In genomic region chr3:13107661-13108060, GRCh38 we compare ENCODE assay signal across 19 cellular contexts. TPM values are rescaled to one million over a fixed set of nuclear protein-coding genes. Genes with fewer than 3 reads are reported as not detected.
DNase-seq lines count a peak whose midpoint lies in the region; ATAC-seq and TF ChIP-seq lines count a peak whose summit lies in the region.
"Had no signal": no experiment of that assay in that cellular context is flagged by ENCODE, and none has a peak within 500 bp of the region (broad histone marks: within the 10 kb centered on the region; RNA-seq: fewer than 3 reads in every experiment).

No MANE protein-coding gene starts in this region.

- H3K4me1 ChIP-seq in Peyer's patch, result peaks cover 0 to 11% (median 5%) of the 10 kb centered on the region in 4 donors
- no peaks in the 10 kb centered on the region for H3K4me1 ChIP-seq in left lung
- peaks cover 6 to 29% (median 24%) of the 10 kb centered on the region in 6 donors for H3K4me1 ChIP-seq in spleen
- H3K4me1 ChIP-seq: BE2C, foreskin keratinocyte had no signal

- TF ChIP-seq POLR2A in Peyer's patch (IDR thresholded peaks at IDR 0.05) (no peak), spleen (IDR thresholded peaks at IDR 0.05) (no peak)

- no peak overlapping the region for H3K4me3 Mint-ChIP-seq in activated T-helper 17 cell treated with anti-CD3 and anti-CD28 coated beads, Interleukin-2, amount 50 U/mL, for 72 hours
- H3K4me3 Mint-ChIP-seq: activated naive CD8-positive, alpha-beta T cell treated with anti-CD3 and anti-CD28 coated beads for 36 hours had no signal

- H3K36me3 ChIP-seq in Peyer's patch (no peaks in the 10 kb centered on the region), left lung (no peaks in the 10 kb centered on the region), spleen (no peaks in the 10 kb centered on the region)
- H3K36me3 ChIP-seq: BE2C, stomach, tibial nerve had no signal

- no peaks in the 10 kb centered on the region for H3K9me3 Mint-ChIP-seq in activated T-helper 17 cell treated with anti-CD3 and anti-CD28 coated beads, Interleukin-2, amount 50 U/mL, for 72 hours
- H3K9me3 Mint-ChIP-seq: activated naive CD8-positive, alpha-beta T cell treated with anti-CD3 and anti-CD28 coated beads for 36 hours had no signal

- no peak for TF ChIP-seq CTCF in Peyer's patch (IDR thresholded peaks at IDR 0.05)
- no peak for TF ChIP-seq CTCF in left lung (IDR thresholded peaks at IDR 0.05)
- no peak for TF ChIP-seq CTCF in spleen (IDR thresholded peaks at IDR 0.05 in 8 of 11, conservative IDR thresholded peaks at IDR 0.05 in 3 of 11)

- no peak for ATAC-seq in left lung
- ATAC-seq in HG02759 (IDR thresholded peaks at IDR 0.05; ENCODE audit: unreplicated experiment), result no peak
- no peak for ATAC-seq in activated T-helper 17 cell treated with anti-CD3 and anti-CD28 coated beads, Interleukin-2, amount 50 U/mL, for 72 hours (replicated peaks)
- ATAC-seq: foreskin keratinocyte, GM12878 had no signal

- H3K9me3 ChIP-seq in Peyer's patch (no peaks in the 10 kb centered on the region), left lung (no peaks in the 10 kb centered on the region), spleen (peaks cover 0 to 3% (median 0%) of the 10 kb centered on the region in 8 donors)
- H3K9me3 ChIP-seq: BE2C, stomach, tibial nerve had no signal

- peak; percentile 42 for DNase-seq in activated effector memory CD4-positive, alpha-beta T cell treated with anti-CD3 and anti-CD28 coated beads, Interleukin-2, amount 50 U/mL, for 16 hours
- no peak for DNase-seq in activated effector memory CD4-positive, alpha-beta T cell treated with Interleukin-2 at 50 U/mL for 16 hours
- peak in 2 of 3 donors; percentile 35 to 37 for DNase-seq in Peyer's patch
- peak; percentile 24 to 61 for DNase-seq in left lung
- peak; percentile 74 for DNase-seq in spleen
- DNase-seq in NCI-H446 treated with DMSO at 0.1 percent for 48 hours (lab: John Stamatoyannopoulos, UW), result no peak
- DNase-seq: activated naive CD8-positive, alpha-beta T cell treated with anti-CD3 and anti-CD28 coated beads for 36 hours; BE2C; DND-41; effector CD4-positive, alpha-beta T cell; foreskin keratinocyte; hippocampal formation; NCI-H1417 treated with DMSO at 0.1 percent for 48 hours; nucleus accumbens; stomach had no signal

- no peaks in the 10 kb centered on the region for H3K27me3 ChIP-seq in Peyer's patch
- peaks cover 0 to 26% of the 10 kb centered on the region in 2 donors for H3K27me3 ChIP-seq in left lung
- H3K27me3 ChIP-seq in spleen (replicated peaks in 1 of 7), result peaks cover 0 to 5% (median 0%) of the 10 kb centered on the region in 7 donors
- H3K27me3 ChIP-seq: BE2C had no signal

- intact Hi-C loops in left lung (cut with DNase I), result no loop called here
- intact Hi-C loops in spleen (cut with DNase I; ENCODE audit: low total_unique reads), result no loop called here

- H3K27ac Mint-ChIP-seq in activated T-helper 17 cell treated with anti-CD3 and anti-CD28 coated beads, Interleukin-2, amount 50 U/mL, for 72 hours, result no peak overlapping the region
- H3K27ac Mint-ChIP-seq: activated naive CD8-positive, alpha-beta T cell treated with anti-CD3 and anti-CD28 coated beads for 36 hours had no signal

- H3K27ac ChIP-seq in Peyer's patch (no peak overlapping the region), left lung (no peak overlapping the region), spleen (no peak overlapping the region)
- H3K27ac ChIP-seq: foreskin keratinocyte, stomach, tibial nerve had no signal

- 83 to 95% (median 90%) methylated on average over 13 of the region's 13 CpGs for WGBS in spleen, 5 donors

- peaks cover 5% of the 10 kb centered on the region for H3K4me1 Mint-ChIP-seq in activated T-helper 17 cell treated with anti-CD3 and anti-CD28 coated beads, Interleukin-2, amount 50 U/mL, for 72 hours

- H3K27me3 Mint-ChIP-seq in activated T-helper 17 cell treated with anti-CD3 and anti-CD28 coated beads, Interleukin-2, amount 50 U/mL, for 72 hours, result no peaks in the 10 kb centered on the region
- H3K27me3 Mint-ChIP-seq: activated naive CD8-positive, alpha-beta T cell treated with anti-CD3 and anti-CD28 coated beads for 36 hours had no signal

- H3K4me3 ChIP-seq in Peyer's patch, result no peak overlapping the region
- no peak overlapping the region for H3K4me3 ChIP-seq in left lung
- no peak overlapping the region for H3K4me3 ChIP-seq in spleen
- H3K4me3 ChIP-seq: GM12878, stomach, tibial nerve had no signal

- H3K36me3 Mint-ChIP-seq in activated T-helper 17 cell treated with anti-CD3 and anti-CD28 coated beads, Interleukin-2, amount 50 U/mL, for 72 hours (ENCODE audit: low read depth), result no peaks in the 10 kb centered on the region
- H3K36me3 Mint-ChIP-seq: activated naive CD8-positive, alpha-beta T cell treated with anti-CD3 and anti-CD28 coated beads for 36 hours had no signal

RNA-seq across cellular contexts. Expression of gene IQSEC1, which starts 34.4 kb away (rescaled TPM):
- 10 to 100 TPM; 13.7 to 59.4 (median 35.5) TPM for total RNA-seq in Peyer's patch
- total RNA-seq in left lung, result 10 to 100 TPM; 38.7 to 57.0 TPM
- total RNA-seq in spleen, result 100 to 1,000 TPM; 107 to 170 (median 123) TPM
- 10 to 100 TPM; 23.0 to 39.1 (median 38.7) TPM for polyA plus RNA-seq in spleen
- 10 to 100 TPM; 38.0 to 62.9 TPM for total RNA-seq in activated T-helper 17 cell treated with anti-CD3 and anti-CD28 coated beads, Interleukin-2, amount 50 U/mL, for 72 hours

Comparison
In these comparisons a context has a peak if more than half of its experiments do, and no peak if none do; other contexts are left out.
1. DNase-seq: peak in activated effector memory CD4-positive, alpha-beta T cell treated with anti-CD3 and anti-CD28 coated beads, Interleukin-2, amount 50 U/mL, for 16 hours (single experiment), Peyer's patch (2 of 3), left lung (2 of 2) and spleen (single experiment); none in activated effector memory CD4-positive, alpha-beta T cell treated with Interleukin-2 at 50 U/mL for 16 hours (single experiment) and NCI-H446 treated with DMSO at 0.1 percent for 48 hours (single experiment).